In genomic region chr11:127789887-127790286, GRCh38 we compare ENCODE assay signal across 10 cellular contexts.
A peak's percentile ranks its signal among the peaks of the same experiment; 100 is the strongest.
DNase-seq lines count a peak whose midpoint lies in the region; ATAC-seq and TF ChIP-seq lines count a peak whose summit lies in the region.
"Had no signal": no experiment of that assay in that cellular context is flagged by ENCODE, and none has a peak within 500 bp of the region (broad histone marks: within the 10 kb centered on the region; RNA-seq: fewer than 3 reads in every experiment).

No MANE protein-coding gene starts in this region.

- H3K4me3 ChIP-seq in choroid plexus epithelial cell (ENCODE audit: low read depth, low read length) = no peak overlapping the region

- DNase-seq in stimulated activated naive CD8-positive, alpha-beta T cell treated with anti-CD3 and anti-CD28 coated beads, Interleukin-15, Interleukin-2, amounts not matched to agents 100 U/mL and 50 U/mL, for 24 hours = peak; percentile 5
- DNase-seq in stimulated activated naive CD8-positive, alpha-beta T cell treated with anti-CD3 and anti-CD28 coated beads, Interleukin-15, amount 100 ng/mL, for 72 hours = no peak
- DNase-seq in NCI-H1436 treated with DMSO at 0.1 percent for 48 hours (lab: John Stamatoyannopoulos, UW) = peak; percentile 45
- DNase-seq in choroid plexus epithelial cell (ENCODE audit: low read depth) = no peak
- DNase-seq in GM19240 (ENCODE audit: insufficient read length, low spot score) = no peak
- DNase-seq in G401 (ENCODE audit: low spot score) = no peak
- DNase-seq in CD1c-positive myeloid dendritic cell (ENCODE audit: extremely low spot score) = no peak
- DNase-seq: GDM1 had no signal

- in situ Hi-C loops in G401 (cut with HindIII; ENCODE audit: low sequenced_read_pairs) = no loop called here

- no peaks in the 10 kb centered on the region for H3K27me3 Mint-ChIP-seq in stimulated activated naive CD8-positive, alpha-beta T cell treated with anti-CD3 and anti-CD28 coated beads, Interleukin-15, amount 100 ng/mL, for 72 hours
- H3K27me3 Mint-ChIP-seq: dendritic cell treated with granulocyte-macrophage colony-stimulating factor and Interleukin-4, amounts not matched to agents 40 ng/mL and 50 ng/mL, for 4 days had no signal

- H3K4me3 Mint-ChIP-seq in stimulated activated naive CD8-positive, alpha-beta T cell treated with anti-CD3 and anti-CD28 coated beads, Interleukin-15, amount 100 ng/mL, for 72 hours = no peak overlapping the region
- H3K4me3 Mint-ChIP-seq: dendritic cell treated with granulocyte-macrophage colony-stimulating factor and Interleukin-4, amounts not matched to agents 40 ng/mL and 50 ng/mL, for 4 days had no signal

- H3K27ac Mint-ChIP-seq in stimulated activated naive CD8-positive, alpha-beta T cell treated with anti-CD3 and anti-CD28 coated beads, Interleukin-15, amount 100 ng/mL, for 72 hours = no peak overlapping the region
- H3K27ac Mint-ChIP-seq: dendritic cell treated with granulocyte-macrophage colony-stimulating factor and Interleukin-4, amounts not matched to agents 40 ng/mL and 50 ng/mL, for 4 days had no signal

- H3K4me1 Mint-ChIP-seq in stimulated activated naive CD8-positive, alpha-beta T cell treated with anti-CD3 and anti-CD28 coated beads, Interleukin-15, amount 100 ng/mL, for 72 hours = no peaks in the 10 kb centered on the region

- no peak for ATAC-seq in stimulated activated naive CD8-positive, alpha-beta T cell treated with anti-CD3 and anti-CD28 coated beads, Interleukin-15, Interleukin-2, amounts not matched to agents 100 U/mL and 50 U/mL, for 24 hours
- no peak for ATAC-seq in stimulated activated naive CD8-positive, alpha-beta T cell treated with anti-CD3 and anti-CD28 coated beads, Interleukin-15, amount 100 ng/mL, for 72 hours
- no peak for ATAC-seq in HG02852 (IDR thresholded peaks at IDR 0.05; ENCODE audit: unreplicated experiment)

- no peaks in the 10 kb centered on the region for H3K9me3 Mint-ChIP-seq in stimulated activated naive CD8-positive, alpha-beta T cell treated with anti-CD3 and anti-CD28 coated beads, Interleukin-15, amount 100 ng/mL, for 72 hours

- peak; percentile 18 for TF ChIP-seq CTCF in choroid plexus epithelial cell (conservative IDR thresholded peaks at IDR 0.05; ENCODE audit: low read depth, low read length)

Comparison
In these comparisons a context has a peak if more than half of its experiments do, and no peak if none do; other contexts are left out.
1. DNase-seq: peak in stimulated activated naive CD8-positive, alpha-beta T cell treated with anti-CD3 and anti-CD28 coated beads, Interleukin-15, Interleukin-2, amounts not matched to agents 100 U/mL and 50 U/mL, for 24 hours (single experiment) and NCI-H1436 treated with DMSO at 0.1 percent for 48 hours (single experiment); none in stimulated activated naive CD8-positive, alpha-beta T cell treated with anti-CD3 and anti-CD28 coated beads, Interleukin-15, amount 100 ng/mL, for 72 hours (0 of 2), choroid plexus epithelial cell (single experiment), GM19240 (single experiment), G401 (single experiment) and CD1c-positive myeloid dendritic cell (single experiment).